In the genomic region with DNA sequence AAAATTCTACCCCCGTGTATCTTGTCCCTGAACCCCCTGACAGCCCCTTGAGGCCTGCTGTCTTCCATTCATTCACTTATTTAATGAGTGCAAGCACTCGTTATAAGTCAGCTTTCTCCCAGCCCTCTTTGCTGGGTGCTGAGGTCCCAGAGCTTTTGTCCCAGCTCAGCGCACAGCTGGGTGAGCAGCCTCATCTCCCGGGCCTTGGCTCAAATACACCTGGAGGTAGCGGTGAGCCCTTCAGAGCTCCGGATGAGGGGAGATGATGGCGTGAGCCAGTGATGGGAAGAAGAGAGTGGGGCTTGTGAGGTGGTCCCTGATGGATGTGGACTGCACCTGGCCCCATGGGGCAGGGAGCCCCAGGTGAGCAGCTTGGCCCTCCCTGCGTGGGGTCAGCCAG, we compare ENCODE assay signal across 26 cellular contexts.
"Had no signal": no experiment of that assay in that cellular context is flagged by ENCODE, and none has a peak within 500 bp of the region (broad histone marks: within the 10 kb centered on the region; RNA-seq: fewer than 3 reads in every experiment).

No MANE protein-coding gene starts in this region.

- H3K36me3 ChIP-seq: left lung, lower lobe of right lung, neural progenitor cell, neutrophil, ovary, right atrium auricular region, sigmoid colon, transverse colon, upper lobe of left lung, vagina had no signal

- H3K27me3 ChIP-seq: neural progenitor cell, neutrophil, ovary, right atrium auricular region, spleen, upper lobe of left lung, vagina had no signal

- H3K4me3 ChIP-seq: left lung, lower lobe of right lung, neural progenitor cell, ovary, right atrium auricular region, sigmoid colon, spleen, transverse colon, upper lobe of left lung, vagina had no signal

- H3K27me3 Mint-ChIP-seq: progenitor cell of endocrine pancreas; stimulated activated naive CD8-positive, alpha-beta T cell treated with anti-CD3 and anti-CD28 coated beads, Interleukin-15, amount 100 ng/mL, for 72 hours had no signal

- H3K4me1 ChIP-seq: neural progenitor cell had no signal

- DNase-seq: hypothalamus; immature natural killer cell; lower lobe of right lung; mammary epithelial cell; mesenchymal stem cell; naive B cell; natural killer cell; nephron progenitor cell; occipital lobe; ovary; sigmoid colon; small intestine; spleen; stimulated activated CD4-positive, alpha-beta T cell treated with anti-CD3 and anti-CD28 coated beads, Interleukin-4, amount 100 ng/mL, for 24 hours; stimulated activated naive CD4-positive, alpha-beta T cell treated with Interleukin-2 at 50 U/mL for 16 hours; stimulated activated naive CD8-positive, alpha-beta T cell treated with anti-CD3 and anti-CD28 coated beads, Interleukin-15, amount 100 ng/mL, for 72 hours; substantia nigra; transverse colon had no signal

- H3K36me3 Mint-ChIP-seq: naive B cell; natural killer cell; neural progenitor cell; stimulated activated memory B cell treated with anti-CD40 and anti-IgM and Interleukin-4, amounts not matched to agents 10 μg/mL and 1 μg/mL and 100 μg/mL, for 72 hours had no signal

- H3K27ac Mint-ChIP-seq: naive B cell; nephron progenitor cell; neural progenitor cell; progenitor cell of endocrine pancreas; stimulated activated memory B cell treated with anti-CD40 and anti-IgM and Interleukin-4, amounts not matched to agents 10 μg/mL and 1 μg/mL and 100 μg/mL, for 72 hours; stimulated activated naive CD8-positive, alpha-beta T cell treated with anti-CD3 and anti-CD28 coated beads, Interleukin-15, amount 100 ng/mL, for 72 hours had no signal

- H3K9me3 ChIP-seq: left lung, lower lobe of right lung, neutrophil, ovary, right atrium auricular region, sigmoid colon, spleen, transverse colon, upper lobe of left lung, vagina had no signal

- ATAC-seq: left lung; lower lobe of right lung; natural killer cell; stimulated activated memory B cell treated with anti-CD40 and anti-IgM and Interleukin-4, amounts not matched to agents 10 μg/mL and 1 μg/mL and 100 μg/mL, for 72 hours; stimulated activated naive CD8-positive, alpha-beta T cell treated with anti-CD3 and anti-CD28 coated beads, Interleukin-15, amount 100 ng/mL, for 72 hours had no signal

- H3K9me3 Mint-ChIP-seq: immature natural killer cell, naive B cell, natural killer cell, nephron progenitor cell, neural progenitor cell had no signal

- H3K27ac ChIP-seq: left lung, lower lobe of right lung, neural progenitor cell, neutrophil, ovary, right atrium auricular region, sigmoid colon, transverse colon, upper lobe of left lung, vagina had no signal

- H3K4me2 ChIP-seq: neural progenitor cell had no signal

- H3K4me3 Mint-ChIP-seq: immature natural killer cell; naive B cell; natural killer cell; nephron progenitor cell; neural progenitor cell; stimulated activated memory B cell treated with anti-CD40 and anti-IgM and Interleukin-4, amounts not matched to agents 10 μg/mL and 1 μg/mL and 100 μg/mL, for 72 hours; stimulated activated naive CD8-positive, alpha-beta T cell treated with anti-CD3 and anti-CD28 coated beads, Interleukin-15, amount 100 ng/mL, for 72 hours had no signal

- H2AFZ ChIP-seq: neural progenitor cell had no signal
